ENCODE assay signal across 10 cellular contexts in genomic region chr14:36105401-36105800, GRCh38.
A peak's percentile ranks its signal among the peaks of the same experiment; 100 is the strongest.
DNase-seq lines count a peak whose midpoint lies in the region; ATAC-seq and TF ChIP-seq lines count a peak whose summit lies in the region.
"Had no signal": no experiment of that assay in that cellular context is flagged by ENCODE, and none has a peak within 500 bp of the region (broad histone marks: within the 10 kb centered on the region; RNA-seq: fewer than 3 reads in every experiment).

No MANE protein-coding gene starts in this region.

- CTCF ChIA-PET in HEK293 (lab: Yijun Ruan, JAX): interaction anchor here (0.9 to 1.9 kb wide), 13 partner anchors 9 to 500 kb away, joined by 3 to 13 read pairs (median 5); no protein-coding TSS in a partner anchor

- no peak for TF ChIP-seq POLR2A in body of pancreas (IDR thresholded peaks at IDR 0.05)

- no peak overlapping the region for H3K27ac Mint-ChIP-seq in natural killer cell treated with Interleukin-12 subunit alpha and Interleukin-12 subunit beta and Interleukin-15 and Interleukin-18, amount 100 ng/mL, for 72 hours
- H3K27ac Mint-ChIP-seq: activated CD4-positive, alpha-beta T cell treated with anti-CD3 and anti-CD28 coated beads, Interleukin-2, amount 10 ng/mL, durations not matched to agents 24 days and 14 days had no signal

- H3K9me3 ChIP-seq in HEK293 (ENCODE audit: control insufficient read depth, insufficient read depth, low read depth, low read length) (no peaks in the 10 kb centered on the region), body of pancreas (no peaks in the 10 kb centered on the region)
- H3K9me3 ChIP-seq: upper lobe of left lung had no signal

- 0% methylated on average over 1 of the region's 1 CpG for WGBS in body of pancreas, 2 donors

- ATAC-seq in body of pancreas (no peak), HG02981 (IDR thresholded peaks at IDR 0.05; ENCODE audit: unreplicated experiment) (no peak)
- no peak for ATAC-seq in natural killer cell treated with Interleukin-12 subunit alpha and Interleukin-12 subunit beta and Interleukin-15 and Interleukin-18, amount 100 ng/mL, for 72 hours

- H3K4me1 ChIP-seq in HEK293 (ENCODE audit: control insufficient read depth, insufficient read depth, low read length) (no peaks in the 10 kb centered on the region), body of pancreas (no peaks in the 10 kb centered on the region)
- H3K4me1 ChIP-seq: upper lobe of left lung had no signal

- H3K27ac ChIP-seq in HEK293 (ENCODE audit: extremely low read depth, low read depth, low read length): no peak overlapping the region
- H3K27ac ChIP-seq in body of pancreas: no peak overlapping the region
- H3K27ac ChIP-seq: upper lobe of left lung had no signal

- no peak overlapping the region for H3K4me3 Mint-ChIP-seq in natural killer cell treated with Interleukin-12 subunit alpha and Interleukin-12 subunit beta and Interleukin-15 and Interleukin-18, amount 100 ng/mL, for 72 hours
- H3K4me3 Mint-ChIP-seq: activated CD4-positive, alpha-beta T cell treated with anti-CD3 and anti-CD28 coated beads, Interleukin-2, amount 10 ng/mL, durations not matched to agents 24 days and 14 days had no signal

- H3K4me1 Mint-ChIP-seq in natural killer cell treated with Interleukin-12 subunit alpha and Interleukin-12 subunit beta and Interleukin-15 and Interleukin-18, amount 100 ng/mL, for 72 hours (ENCODE audit: low read depth in 2 of 2): no peaks in the 10 kb centered on the region
- H3K4me1 Mint-ChIP-seq: activated CD4-positive, alpha-beta T cell treated with anti-CD3 and anti-CD28 coated beads, Interleukin-2, amount 10 ng/mL, durations not matched to agents 24 days and 14 days had no signal

- DNase-seq in AG20443 (ENCODE audit: low spot score) (peak; percentile 7), NCI-H748 (lab: John Stamatoyannopoulos, UW; ENCODE audit: unreplicated experiment) (peak; percentile 81), hepatic stellate cell (ENCODE audit: low spot score) (peak; percentile 0), body of pancreas (no peak), GDM1 (lab: John Stamatoyannopoulos, UW) (no peak)
- no peak for DNase-seq in natural killer cell treated with Interleukin-12 subunit alpha and Interleukin-12 subunit beta and Interleukin-15 and Interleukin-18, amount 100 ng/mL, for 72 hours (ENCODE audit: low spot score)
- DNase-seq: activated CD4-positive, alpha-beta T cell treated with anti-CD3 and anti-CD28 coated beads, Interleukin-2, amount 10 ng/mL, durations not matched to agents 24 days and 14 days had no signal

- no peaks in the 10 kb centered on the region for H3K9me3 Mint-ChIP-seq in natural killer cell treated with Interleukin-12 subunit alpha and Interleukin-12 subunit beta and Interleukin-15 and Interleukin-18, amount 100 ng/mL, for 72 hours
- H3K9me3 Mint-ChIP-seq: activated CD4-positive, alpha-beta T cell treated with anti-CD3 and anti-CD28 coated beads, Interleukin-2, amount 10 ng/mL, durations not matched to agents 24 days and 14 days had no signal

- H3K27me3 ChIP-seq in body of pancreas: no peaks in the 10 kb centered on the region
- H3K27me3 ChIP-seq: upper lobe of left lung had no signal

- TF ChIP-seq CTCF in HEK293 (tag by site-specific recombination; IDR thresholded peaks at IDR 0.05): peak; percentile 41; the same call in 1 of the 2 replicates
- TF ChIP-seq CTCF in body of pancreas (IDR thresholded peaks at IDR 0.05): no peak

- intact Hi-C loops in body of pancreas (cut with DNase I): no loop called here

- POLR2A ChIA-PET in HEK293 (lab: Yijun Ruan, JAX): no interaction called here

- no peaks in the 10 kb centered on the region for H3K36me3 Mint-ChIP-seq in natural killer cell treated with Interleukin-12 subunit alpha and Interleukin-12 subunit beta and Interleukin-15 and Interleukin-18, amount 100 ng/mL, for 72 hours

- H3K4me3 ChIP-seq in HEK293 (ENCODE audit: low read depth, low read length) (no peak overlapping the region), body of pancreas (no peak overlapping the region)
- H3K4me3 ChIP-seq: upper lobe of left lung had no signal

- H3K27me3 Mint-ChIP-seq in natural killer cell treated with Interleukin-12 subunit alpha and Interleukin-12 subunit beta and Interleukin-15 and Interleukin-18, amount 100 ng/mL, for 72 hours: peaks cover 5 to 15% of the 10 kb centered on the region in 2 donors

- H3K36me3 ChIP-seq in HEK293 (ENCODE audit: control insufficient read depth in 2 of 2, insufficient read depth in 1 of 2, low read length in 2 of 2) (no peaks in the 10 kb centered on the region), body of pancreas (replicated peaks in 1 of 2; ENCODE audit: insufficient read depth in 1 of 2, low read depth in 2 of 2) (no peaks in the 10 kb centered on the region)
- H3K36me3 ChIP-seq: upper lobe of left lung had no signal

TF ChIP-seq in HEK293, 187 proteins besides CTCF, POLR2A, EP300 and RAD21:
- TF ChIP-seq ZIC2 (tag by site-specific recombination; IDR thresholded peaks at IDR 0.05) (peak; percentile 70), SCRT2 (tag by site-specific recombination; IDR thresholded peaks at IDR 0.05) (peak; percentile 96), ZNF175 (tag by site-specific recombination; IDR thresholded peaks at IDR 0.05) (no peak), SCRT1 (tag by site-specific recombination; IDR thresholded peaks at IDR 0.05; ENCODE audit: borderline replicate concordance) (peak; percentile 92), ZNF654 (tag by site-specific recombination; IDR thresholded peaks at IDR 0.05; ENCODE audit: low read depth) (peak; percentile 69)

Comparison
In these comparisons a context has a peak if more than half of its experiments do, and no peak if none do; other contexts are left out.
1. DNase-seq: peak in AG20443 (single experiment), NCI-H748 (single experiment) and hepatic stellate cell (single experiment); none in body of pancreas (0 of 4), GDM1 (single experiment) and natural killer cell treated with Interleukin-12 subunit alpha and Interleukin-12 subunit beta and Interleukin-15 and Interleukin-18, amount 100 ng/mL, for 72 hours (single experiment).